8 cellular contexts compared by ENCODE assay signal in genomic region chr16:10876799-10877341, GRCh38. TPM values are rescaled to one million over a fixed set of nuclear protein-coding genes. Genes with fewer than 3 reads are reported as not detected.
DNase-seq lines count a peak whose midpoint lies in the region; ATAC-seq, FAIRE-seq and TF ChIP-seq lines count a peak whose summit lies in the region.

CIITA (plus strand) TSS chr16:10877202; CDS start chr16:10877331, 129 bp downstream.

- dilution Hi-C loops in keratinocyte (cut with MboI; ENCODE audit: extremely low pct_ligation_motif_present, low sequenced_read_pairs), result no loop called here

- H3K27me3 ChIP-seq in BLaER1 treated with 17β-estradiol and CSF1 and Interleukin-3, amounts not matched to agents 10 nM and 100 nM, result no peaks in the 10 kb centered on the region
- peaks cover 37% of the 10 kb centered on the region for H3K27me3 ChIP-seq in keratinocyte (ENCODE audit: control insufficient read depth, extremely low read depth, insufficient read depth, low read length)

- H3K4me3 Mint-ChIP-seq in stimulated activated memory B cell treated with anti-CD40 and anti-IgM and Interleukin-4, amounts not matched to agents 10 μg/mL and 1 μg/mL and 100 μg/mL, for 72 hours, result peak within 1 kb of the TSS; percentile 91

- H3K27ac ChIP-seq in BLaER1 treated with 17β-estradiol and CSF1 and Interleukin-3, amounts not matched to agents 10 nM and 100 nM, result peak within 1 kb of the TSS; percentile 39 to 88 (median 81); a peak in 21 of 22 replicates
- H3K27ac ChIP-seq in keratinocyte (ENCODE audit: control insufficient read depth, insufficient read depth, low read length), result no peak within 1 kb of the TSS

- H3K27ac Mint-ChIP-seq in stimulated activated memory B cell treated with anti-CD40 and anti-IgM and Interleukin-4, amounts not matched to agents 10 μg/mL and 1 μg/mL and 100 μg/mL, for 72 hours, result peak within 1 kb of the TSS; percentile 86

- H3K4me1 Mint-ChIP-seq in stimulated activated memory B cell treated with anti-CD40 and anti-IgM and Interleukin-4, amounts not matched to agents 10 μg/mL and 1 μg/mL and 100 μg/mL, for 72 hours, result peaks cover 63% of the 10 kb centered on the region

- H3K9me3 ChIP-seq in BLaER1 treated with 17β-estradiol and CSF1 and Interleukin-3, amounts not matched to agents 10 nM and 100 nM (replicated peaks in 1 of 11), result no peaks in the 10 kb centered on the region
- H3K9me3 ChIP-seq in keratinocyte (ENCODE audit: control insufficient read depth, low read depth, low read length), result no peaks in the 10 kb centered on the region

- H3K79me2 ChIP-seq in keratinocyte (ENCODE audit: control insufficient read depth, insufficient read depth, low read length), result no peaks in the 10 kb centered on the region

- H3K4me3 ChIP-seq in BLaER1 treated with 17β-estradiol and CSF1 and Interleukin-3, amounts not matched to agents 10 nM and 100 nM, result peak within 1 kb of the TSS; percentile 67 to 94 (median 90)
- no peak within 1 kb of the TSS for H3K4me3 ChIP-seq in keratinocyte (ENCODE audit: control insufficient read depth in 2 of 3, extremely low read depth in 1 of 3, insufficient read depth in 2 of 3, low read depth in 1 of 3, low read length in 3 of 3)

- peaks cover 0 to 9% (median 0%) of the 10 kb centered on the region in 11 experiments; a peak in 6 of 22 replicates for H4K20me1 ChIP-seq in BLaER1 treated with 17β-estradiol and CSF1 and Interleukin-3, amounts not matched to agents 10 nM and 100 nM
- peaks cover 4% of the 10 kb centered on the region for H4K20me1 ChIP-seq in keratinocyte (ENCODE audit: control insufficient read depth, extremely low read depth, insufficient read depth, low read length)

- H3K4me1 ChIP-seq in BLaER1 treated with 17β-estradiol and CSF1 and Interleukin-3, amounts not matched to agents 10 nM and 100 nM, result peaks cover 69 to 93% (median 78%) of the 10 kb centered on the region in 10 experiments
- peaks cover 18% of the 10 kb centered on the region for H3K4me1 ChIP-seq in keratinocyte (ENCODE audit: control insufficient read depth, extremely low read depth, insufficient read depth, low read length)

- no peak within 1 kb of the TSS for H2AFZ ChIP-seq in keratinocyte (ENCODE audit: control insufficient read depth, low read length)

- H3K4me2 ChIP-seq in BLaER1 treated with 17β-estradiol and CSF1 and Interleukin-3, amounts not matched to agents 10 nM and 100 nM, result peak within 1 kb of the TSS; percentile 92 to 98 (median 96)
- H3K4me2 ChIP-seq in keratinocyte (ENCODE audit: control insufficient read depth, extremely low read depth, insufficient read depth, low read depth, low read length), result peak within 1 kb of the TSS; percentile 9

- FAIRE-seq in keratinocyte (lab: Jason Lieb, UNC), result no peak

- H3K27me3 Mint-ChIP-seq in stimulated activated memory B cell treated with anti-CD40 and anti-IgM and Interleukin-4, amounts not matched to agents 10 μg/mL and 1 μg/mL and 100 μg/mL, for 72 hours, result no peaks in the 10 kb centered on the region

- DNase-seq in RPMI7951 (ENCODE audit: low read depth), result peak; percentile 93
- peak; percentile 8 for DNase-seq in amniotic stem cell (lab: John Stamatoyannopoulos, UW)
- DNase-seq in keratinocyte (ENCODE audit: low read depth, low spot score), result peak; percentile 76
- no peak for DNase-seq in central memory CD4-positive, alpha-beta T cell

- H3K36me3 Mint-ChIP-seq in stimulated activated memory B cell treated with anti-CD40 and anti-IgM and Interleukin-4, amounts not matched to agents 10 μg/mL and 1 μg/mL and 100 μg/mL, for 72 hours, result peaks cover 51% of the 10 kb centered on the region

- ATAC-seq in GM19043 (IDR thresholded peaks at IDR 0.05; ENCODE audit: low read depth, unreplicated experiment) (peak; percentile 47), HG03103 (IDR thresholded peaks at IDR 0.05; ENCODE audit: low read depth, unreplicated experiment) (peak; percentile 45)
- ATAC-seq in stimulated activated memory B cell treated with anti-CD40 and anti-IgM and Interleukin-4, amounts not matched to agents 10 μg/mL and 1 μg/mL and 100 μg/mL, for 72 hours, result peak; percentile 85

- H3K36me3 ChIP-seq in BLaER1 treated with 17β-estradiol and CSF1 and Interleukin-3, amounts not matched to agents 10 nM and 100 nM, result peaks cover 0 to 12% (median 0%) of the 10 kb centered on the region in 11 experiments; a peak in 5 of 22 replicates
- no peaks in the 10 kb centered on the region for H3K36me3 ChIP-seq in keratinocyte (ENCODE audit: control insufficient read depth in 2 of 2, extremely low read depth in 1 of 2, insufficient read depth in 2 of 2, low read length in 2 of 2)

- H3K9me3 Mint-ChIP-seq in stimulated activated memory B cell treated with anti-CD40 and anti-IgM and Interleukin-4, amounts not matched to agents 10 μg/mL and 1 μg/mL and 100 μg/mL, for 72 hours, result no peaks in the 10 kb centered on the region

- peak within 1 kb of the TSS; percentile 71 to 90 (median 86) for H3K9ac ChIP-seq in BLaER1 treated with 17β-estradiol and CSF1 and Interleukin-3, amounts not matched to agents 10 nM and 100 nM
- H3K9ac ChIP-seq in keratinocyte (ENCODE audit: control insufficient read depth, extremely low read depth, insufficient read depth, low read length), result no peak within 1 kb of the TSS

- H3K9me1 ChIP-seq in keratinocyte (ENCODE audit: control insufficient read depth, extremely low read depth, insufficient read depth, low read length), result no peaks in the 10 kb centered on the region

- no peak for TF ChIP-seq CTCF in keratinocyte (optimal IDR thresholded peaks at IDR 0.05 in 1 of 3, IDR thresholded peaks at IDR 0.05 in 1 of 3, conservative IDR thresholded peaks at IDR 0.05 in 1 of 3; ENCODE audit: extremely low read depth in 1 of 3, insufficient read depth in 2 of 3, low read length in 3 of 3)

RNA-seq across cellular contexts. Expression of gene CIITA, which starts in this region (rescaled TPM):
- 0.12 and 0.49 TPM in 2 replicates for total RNA-seq in RPMI7951 (2014; rRNA removed; shearing (Covaris generic))
- polyA plus RNA-seq in keratinocyte, result 0.02 to 0.12 TPM (median 0.05 TPM) in 3 replicates
- not detected for polyA plus RNA-seq in keratinocyte (2011; ENCODE audit: low read depth)
- 0.06 TPM in 1 of 2 replicates, not detected in the other for polyA plus RNA-seq in keratinocyte (2011; cell fraction: cytosol; rRNA removed)
- 0.04 and 0.05 TPM in 2 replicates for polyA plus RNA-seq in keratinocyte (2011; cell fraction: nucleus; rRNA removed)
- 0.33 and 0.35 TPM in 2 replicates for polyA plus RNA-seq in keratinocyte (2012; ENCODE audit: low replicate concordance)
- polyA minus RNA-seq in keratinocyte, result under 0.01 TPM in 1 of 3 replicates, not detected in the others
- not detected for polyA minus RNA-seq in keratinocyte (2011; cell fraction: cytosol; rRNA and poly(A)+ RNA removed)
- polyA minus RNA-seq in keratinocyte (2011; cell fraction: nucleus; rRNA and poly(A)+ RNA removed), result not detected in 2 replicates

Comparison
In these comparisons a context has a peak if more than half of its experiments do, and no peak if none do; other contexts are left out.
1. Peak in DNase-seq in RPMI7951; RNA of the gene not detected or under 1 TPM.
2. Peak in DNase-seq and H3K4me2 ChIP-seq in keratinocyte; RNA of the gene not detected or under 1 TPM.
3. H3K4me3 ChIP-seq: peak in BLaER1 treated with 17β-estradiol and CSF1 and Interleukin-3, amounts not matched to agents 10 nM and 100 nM (10 of 10); none in keratinocyte (0 of 3).
4. Peak in every context shown above with its lines, with median percentiles within 50 percentile points of each other: ATAC-seq.